In the genomic region with DNA sequence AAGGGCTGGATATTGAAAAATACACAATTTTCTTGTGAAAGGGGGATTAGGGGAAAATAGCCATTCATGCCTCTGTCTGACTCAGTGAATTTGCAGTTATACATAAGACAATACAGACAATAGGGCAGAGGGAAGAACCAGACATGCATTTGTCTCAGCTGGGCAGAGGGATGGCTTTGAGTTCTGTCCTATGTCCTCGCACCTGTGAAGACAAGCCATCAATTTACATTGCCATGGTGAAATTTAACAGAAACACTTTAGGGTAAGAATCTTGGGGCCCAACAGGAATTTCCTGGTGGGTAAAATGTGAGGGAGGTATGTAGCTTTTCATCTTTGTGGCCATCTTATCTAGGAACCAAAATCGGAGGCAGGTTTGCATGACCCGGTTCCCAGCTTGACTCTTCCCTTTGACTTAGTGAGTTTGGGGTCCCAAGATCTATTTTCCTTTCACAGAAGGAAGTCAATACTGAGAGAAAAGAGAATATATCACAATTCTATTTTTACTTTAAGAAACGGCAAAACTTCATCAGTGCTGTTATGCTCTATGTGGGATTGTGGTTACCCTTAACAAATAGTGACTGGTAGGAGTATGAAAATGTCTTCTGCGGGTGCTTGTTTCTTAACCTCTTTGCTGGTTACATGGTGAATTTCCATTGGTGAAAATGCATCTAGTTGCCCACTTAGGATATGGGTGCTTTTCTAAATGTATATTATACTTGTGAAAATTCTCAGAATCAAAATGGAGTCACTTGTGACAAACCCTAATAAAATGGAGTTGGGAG, we compare ENCODE assay signal across 27 cellular contexts.
DNase-seq lines count a peak whose midpoint lies in the region; ATAC-seq, FAIRE-seq and TF ChIP-seq lines count a peak whose summit lies in the region.
"Had no signal": no experiment of that assay in that cellular context is flagged by ENCODE, and none has a peak within 500 bp of the region (broad histone marks: within the 10 kb centered on the region; RNA-seq: fewer than 3 reads in every experiment).

No MANE protein-coding gene starts in this region.

- peaks cover 0 to 4% of the 10 kb centered on the region in 2 donors for H3K36me3 Mint-ChIP-seq in activated naive CD4-positive, alpha-beta T cell treated with anti-CD3 and anti-CD28 coated beads, Interleukin-2, amount 50 U/mL, for 72 hours
- peaks cover 20% of the 10 kb centered on the region for H3K36me3 Mint-ChIP-seq in activated CD4-positive, alpha-beta memory T cell treated with anti-CD3 and anti-CD28 coated beads, Interleukin-2, amount 10 ng/mL, durations not matched to agents 7 days and 5 days (ENCODE audit: low read depth)
- H3K36me3 Mint-ChIP-seq: WTC11 had no signal

- H3K4me3 ChIP-seq in bronchial epithelial cell (ENCODE audit: low read depth, low read length) = no peak overlapping the region
- H3K4me3 ChIP-seq: right lobe of liver, tibial nerve had no signal

- peaks cover 0 to 5% of the 10 kb centered on the region in 2 donors for H3K9me3 Mint-ChIP-seq in activated naive CD4-positive, alpha-beta T cell treated with anti-CD3 and anti-CD28 coated beads, Interleukin-2, amount 50 U/mL, for 72 hours
- H3K9me3 Mint-ChIP-seq in activated CD4-positive, alpha-beta memory T cell treated with anti-CD3 and anti-CD28 coated beads, Interleukin-2, amount 10 ng/mL, durations not matched to agents 7 days and 5 days = peaks cover 5% of the 10 kb centered on the region
- peaks cover 6 to 7% of the 10 kb centered on the region in 2 donors for H3K9me3 Mint-ChIP-seq in stimulated activated naive CD8-positive, alpha-beta T cell treated with anti-CD3 and anti-CD28 coated beads, Interleukin-15, amount 100 ng/mL, for 72 hours
- H3K9me3 Mint-ChIP-seq: WTC11 had no signal

- CTCF ChIA-PET in activated CD4-positive, alpha-beta memory T cell treated with anti-CD3 and anti-CD28 coated beads, Interleukin-2, amount 10 ng/mL, durations not matched to agents 7 days and 5 days (lab: Charles Lee) = interaction anchor here (1.0 to 1.3 kb wide), 5 partner anchors 9 to 295 kb away, joined by 3 to 5 read pairs (median 4); no protein-coding TSS in a partner anchor

- H3K27me3 Mint-ChIP-seq in activated CD4-positive, alpha-beta memory T cell treated with anti-CD3 and anti-CD28 coated beads, Interleukin-2, amount 10 ng/mL, durations not matched to agents 7 days and 5 days = no peaks in the 10 kb centered on the region
- H3K27me3 Mint-ChIP-seq in stimulated activated naive CD8-positive, alpha-beta T cell treated with anti-CD3 and anti-CD28 coated beads, Interleukin-15, amount 100 ng/mL, for 72 hours = no peaks in the 10 kb centered on the region

- no peaks in the 10 kb centered on the region for H3K27me3 ChIP-seq in bronchial epithelial cell (ENCODE audit: control insufficient read depth, insufficient read depth, low read length)
- H3K27me3 ChIP-seq: right lobe of liver, tibial nerve had no signal

- peak; percentile 66 for FAIRE-seq in bronchial epithelial cell (lab: Jason Lieb, UNC)
- FAIRE-seq: astrocyte had no signal

- no peak overlapping the region for H3K4me3 Mint-ChIP-seq in activated CD4-positive, alpha-beta memory T cell treated with anti-CD3 and anti-CD28 coated beads, Interleukin-2, amount 10 ng/mL, durations not matched to agents 7 days and 5 days
- H3K4me3 Mint-ChIP-seq in stimulated activated naive CD8-positive, alpha-beta T cell treated with anti-CD3 and anti-CD28 coated beads, Interleukin-15, amount 100 ng/mL, for 72 hours = peak overlapping the region; percentile 30 to 35
- H3K4me3 Mint-ChIP-seq: nephron progenitor cell, WTC11 had no signal

- no peaks in the 10 kb centered on the region for H3K36me3 ChIP-seq in bronchial epithelial cell (ENCODE audit: control insufficient read depth, insufficient read depth, low read length)
- H3K36me3 ChIP-seq: right lobe of liver, tibial nerve had no signal

- DNase-seq in activated naive CD4-positive, alpha-beta T cell treated with anti-CD3 and anti-CD28 coated beads, Interleukin-2, amount 50 U/mL, for 72 hours (ENCODE audit: low spot score in 2 of 2) = no peak
- DNase-seq in activated naive CD4-positive, alpha-beta T cell treated with Interleukin-2 at 50 U/mL for 16 hours = no peak
- no peak for DNase-seq in activated CD4-positive, alpha-beta memory T cell treated with anti-CD3 and anti-CD28 coated beads, Interleukin-2, amount 10 ng/mL, durations not matched to agents 7 days and 5 days
- DNase-seq in bronchial epithelial cell (ENCODE audit: low read depth) (no peak), NCI-H2107 (lab: John Stamatoyannopoulos, UW) (no peak)
- no peak for DNase-seq in stimulated activated naive CD8-positive, alpha-beta T cell treated with anti-CD3 and anti-CD28 coated beads, Interleukin-15, amount 100 ng/mL, for 72 hours
- DNase-seq: activated gamma-delta T cell treated with Interleukin-2 at 50 U/mL for 16 hours; central memory CD4-positive, alpha-beta T cell; dermis blood vessel endothelial cell; HCEC 1CT; hypothalamus; left ventricle myocardium superior; midbrain; NCI-H1105 treated with DMSO at 0.1 percent for 48 hours; NCI-H2029 treated with DMSO at 0.1 percent for 48 hours; NCI-H226; NCI-H748 treated with DMSO at 0.1 percent for 48 hours; nephron progenitor cell; posterior cingulate gyrus; right lobe of liver; T1000 had no signal

- TF ChIP-seq CTCF in bronchial epithelial cell (IDR thresholded peaks at IDR 0.05; ENCODE audit: insufficient read depth, low read length, severe bottlenecking) = no peak

- H3K4me1 Mint-ChIP-seq in activated CD4-positive, alpha-beta memory T cell treated with anti-CD3 and anti-CD28 coated beads, Interleukin-2, amount 10 ng/mL, durations not matched to agents 7 days and 5 days = peaks cover 72% of the 10 kb centered on the region
- H3K4me1 Mint-ChIP-seq in stimulated activated naive CD8-positive, alpha-beta T cell treated with anti-CD3 and anti-CD28 coated beads, Interleukin-15, amount 100 ng/mL, for 72 hours = peaks cover 62% of the 10 kb centered on the region
- H3K4me1 Mint-ChIP-seq: WTC11 had no signal

- peak overlapping the region in 1 of 2 donors; percentile 34 for H3K27ac Mint-ChIP-seq in activated naive CD4-positive, alpha-beta T cell treated with anti-CD3 and anti-CD28 coated beads, Interleukin-2, amount 50 U/mL, for 72 hours
- H3K27ac Mint-ChIP-seq in activated CD4-positive, alpha-beta memory T cell treated with anti-CD3 and anti-CD28 coated beads, Interleukin-2, amount 10 ng/mL, durations not matched to agents 7 days and 5 days = peak overlapping the region; percentile 32
- peak overlapping the region; percentile 30 to 71 for H3K27ac Mint-ChIP-seq in stimulated activated naive CD8-positive, alpha-beta T cell treated with anti-CD3 and anti-CD28 coated beads, Interleukin-15, amount 100 ng/mL, for 72 hours
- H3K27ac Mint-ChIP-seq: nephron progenitor cell, WTC11 had no signal

- POLR2A ChIA-PET in activated CD4-positive, alpha-beta memory T cell treated with anti-CD3 and anti-CD28 coated beads, Interleukin-2, amount 10 ng/mL, durations not matched to agents 7 days and 5 days (lab: Charles Lee) = interaction anchor here (0.7 to 6.4 kb wide), 7 partner anchors 13 to 225 kb away, joined by 3 to 72 read pairs (median 7); a partner anchor contains a TSS

- ATAC-seq in activated naive CD4-positive, alpha-beta T cell treated with anti-CD3 and anti-CD28 coated beads, Interleukin-2, amount 50 U/mL, for 72 hours = peak; percentile 46 to 50
- ATAC-seq in stimulated activated naive CD8-positive, alpha-beta T cell treated with anti-CD3 and anti-CD28 coated beads, Interleukin-15, amount 100 ng/mL, for 72 hours = peak; percentile 58
- ATAC-seq in GM18858 (IDR thresholded peaks at IDR 0.05; ENCODE audit: unreplicated experiment) (no peak), GM21390 (IDR thresholded peaks at IDR 0.05; ENCODE audit: unreplicated experiment) (no peak)
- ATAC-seq: left ventricle myocardium superior, right lobe of liver, SK-N-SH treated with all-trans-retinoic acid at 6 μM for 48 hours, WTC11 had no signal

Comparison
In these comparisons a context has a peak if more than half of its experiments do, and no peak if none do; other contexts are left out.
1. ATAC-seq: peak in activated naive CD4-positive, alpha-beta T cell treated with anti-CD3 and anti-CD28 coated beads, Interleukin-2, amount 50 U/mL, for 72 hours (2 of 2) and stimulated activated naive CD8-positive, alpha-beta T cell treated with anti-CD3 and anti-CD28 coated beads, Interleukin-15, amount 100 ng/mL, for 72 hours (single experiment); none in GM18858 (single experiment) and GM21390 (single experiment).